ENCODE assay signal across 23 cellular contexts in the genomic region with DNA sequence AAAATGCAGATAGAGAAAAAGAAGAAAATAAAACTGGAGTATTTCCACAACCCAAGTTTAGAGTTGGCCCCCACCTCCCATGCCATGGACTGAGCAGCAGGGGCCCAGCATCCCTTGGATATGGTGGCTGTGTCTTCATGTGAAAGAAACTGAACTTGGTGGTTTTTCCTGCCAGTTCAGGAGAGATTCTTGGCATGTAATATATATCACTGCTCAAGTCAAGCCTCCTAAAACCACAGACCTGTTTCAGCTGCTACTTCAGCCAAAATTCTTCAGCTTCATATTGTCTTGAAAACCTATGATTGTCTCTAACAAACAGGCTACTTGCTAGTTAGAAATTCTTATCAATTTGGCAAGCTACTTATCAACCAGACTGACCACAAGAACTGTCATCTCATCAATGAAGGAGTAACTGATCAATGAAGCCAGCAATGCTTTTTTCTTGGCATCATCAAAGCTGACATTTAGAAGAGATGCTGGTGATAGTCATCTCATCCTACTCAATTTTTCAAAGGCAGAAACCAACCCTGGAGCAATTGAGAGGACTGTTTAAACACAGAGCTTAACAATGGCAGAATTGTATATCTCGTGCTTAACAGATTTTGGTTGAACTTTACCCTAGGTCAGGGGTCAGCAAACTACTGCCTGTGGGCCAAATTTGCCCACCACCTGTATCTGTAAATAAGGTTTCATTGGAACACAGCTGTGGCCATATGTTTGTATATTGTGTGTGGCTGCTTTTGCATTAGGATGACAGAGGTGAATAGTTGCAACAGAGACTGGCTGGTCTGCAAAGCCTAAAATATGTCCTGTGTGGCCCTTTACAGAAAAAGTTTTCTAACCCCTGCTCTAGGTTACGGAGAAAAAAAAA.
"Had no signal": no experiment of that assay in that cellular context is flagged by ENCODE, and none has a peak within 500 bp of the region (broad histone marks: within the 10 kb centered on the region; RNA-seq: fewer than 3 reads in every experiment).

No MANE protein-coding gene starts in this region.

- H3K4me1 Mint-ChIP-seq: activated naive CD8-positive, alpha-beta T cell treated with anti-CD3 and anti-CD28 coated beads for 36 hours; mesothelial cell of epicardium; naive B cell; stimulated activated naive B cell treated with anti-CD40 and anti-IgM and Interleukin-4, amounts not matched to agents 10 μg/mL and 1 μg/mL and 100 μg/mL, for 72 hours had no signal

- H3K27ac ChIP-seq: adrenal gland, ascending aorta, heart left ventricle, neutrophil, pancreas, psoas muscle, tibial nerve had no signal

- H3K9me3 Mint-ChIP-seq: activated naive CD8-positive, alpha-beta T cell treated with anti-CD3 and anti-CD28 coated beads for 36 hours; activated T-cell treated with anti-CD3 and anti-CD28 coated beads, Interleukin-2, amount 50 U/mL, for 72 hours; effector memory CD8-positive, alpha-beta T cell; mesothelial cell of epicardium; naive B cell; nephron progenitor cell; stimulated activated naive B cell treated with anti-CD40 and anti-IgM and Interleukin-4, amounts not matched to agents 10 μg/mL and 1 μg/mL and 100 μg/mL, for 72 hours had no signal

- H3K4me3 Mint-ChIP-seq: activated naive CD8-positive, alpha-beta T cell treated with anti-CD3 and anti-CD28 coated beads for 36 hours; activated T-cell treated with anti-CD3 and anti-CD28 coated beads, Interleukin-2, amount 50 U/mL, for 72 hours; effector memory CD8-positive, alpha-beta T cell; mesothelial cell of epicardium; naive B cell; nephron progenitor cell; stimulated activated naive B cell treated with anti-CD40 and anti-IgM and Interleukin-4, amounts not matched to agents 10 μg/mL and 1 μg/mL and 100 μg/mL, for 72 hours had no signal

- H3K4me1 ChIP-seq: adrenal gland, ascending aorta, heart left ventricle, pancreas, psoas muscle, tibial nerve had no signal

- H3K9me3 ChIP-seq: adrenal gland, ascending aorta, heart left ventricle, neutrophil, pancreas, psoas muscle, tibial nerve had no signal

- H3K27me3 ChIP-seq: adrenal gland, ascending aorta, heart left ventricle, neutrophil, pancreas, tibial nerve had no signal

- H3K27me3 Mint-ChIP-seq: activated naive CD8-positive, alpha-beta T cell treated with anti-CD3 and anti-CD28 coated beads for 36 hours; effector memory CD8-positive, alpha-beta T cell; naive B cell; stimulated activated naive B cell treated with anti-CD40 and anti-IgM and Interleukin-4, amounts not matched to agents 10 μg/mL and 1 μg/mL and 100 μg/mL, for 72 hours had no signal

- ATAC-seq: activated T-cell treated with anti-CD3 and anti-CD28 coated beads, Interleukin-2, amount 50 U/mL, for 72 hours; effector memory CD8-positive, alpha-beta T cell; heart left ventricle; pancreas; psoas muscle; stimulated activated naive B cell treated with anti-CD40 and anti-IgM and Interleukin-4, amounts not matched to agents 10 μg/mL and 1 μg/mL and 100 μg/mL, for 72 hours had no signal

- H3K4me3 ChIP-seq: adrenal gland, ascending aorta, heart left ventricle, pancreas, psoas muscle, tibial nerve had no signal

- H3K27ac Mint-ChIP-seq: activated naive CD8-positive, alpha-beta T cell treated with anti-CD3 and anti-CD28 coated beads for 36 hours; effector memory CD8-positive, alpha-beta T cell; mesothelial cell of epicardium; stimulated activated naive B cell treated with anti-CD40 and anti-IgM and Interleukin-4, amounts not matched to agents 10 μg/mL and 1 μg/mL and 100 μg/mL, for 72 hours had no signal

- DNase-seq: activated CD4-positive, alpha-beta T cell treated with anti-CD3 and anti-CD28 coated beads for 1 hour; activated naive CD4-positive, alpha-beta T cell; activated naive CD8-positive, alpha-beta T cell treated with anti-CD3 and anti-CD28 coated beads for 36 hours; activated T-cell treated with anti-CD3 and anti-CD28 coated beads for 4 hours; activated T-cell treated with anti-CD3 and anti-CD28 coated beads, Interleukin-2, amount 50 U/mL, for 72 hours; adrenal gland; caudate nucleus; cortex of kidney; effector memory CD8-positive, alpha-beta T cell; erythroblast; foreskin fibroblast; heart left ventricle; naive B cell; nephron progenitor cell; pancreas; psoas muscle; stimulated activated CD4-positive, alpha-beta T cell treated with anti-CD3 and anti-CD28 coated beads, Interleukin-15, amount 100 ng/mL, for 24 hours; stimulated activated CD4-positive, alpha-beta T cell treated with anti-CD3 and anti-CD28 coated beads, Interleukin-2, amount 100 ng/mL, for 24 hours; stimulated activated naive B cell treated with anti-CD40 and anti-IgM and Interleukin-4, amounts not matched to agents 10 μg/mL and 1 μg/mL and 100 μg/mL, for 72 hours had no signal
